20 cellular contexts compared by ENCODE assay signal in genomic region chr1:176090766-176091165, GRCh38.
DNase-seq lines count a peak whose midpoint lies in the region; ATAC-seq, FAIRE-seq and TF ChIP-seq lines count a peak whose summit lies in the region.
"Had no signal": no experiment of that assay in that cellular context is flagged by ENCODE, and none has a peak within 500 bp of the region (broad histone marks: within the 10 kb centered on the region; RNA-seq: fewer than 3 reads in every experiment).

No MANE protein-coding gene starts in this region.

- POLR2A ChIA-PET in A549 (lab: Yijun Ruan, JAX): no interaction called here

- no peak for DNase-seq in A549 (ENCODE audit: low read depth in 1 of 2, low spot score in 1 of 2)
- DNase-seq in CD4-positive, CD25-positive, alpha-beta regulatory T cell: no peak
- no peak for DNase-seq in nephron progenitor cell
- DNase-seq in GOT3 (lab: John Stamatoyannopoulos, UW): no peak
- no peak for DNase-seq in NCI-H2107 treated with DMSO at 0.1 percent for 48 hours (lab: John Stamatoyannopoulos, UW; ENCODE audit: unreplicated experiment)
- DNase-seq: AML-193; Calu3; CD4-positive, alpha-beta memory T cell; DMS79 treated with DMSO at 0.1 percent for 48 hours; GF-D8; GM23248; HCEC 1CT; KG1 had no signal

- H3K27ac ChIP-seq in A549: no peak overlapping the region
- no peak overlapping the region for H3K27ac ChIP-seq in CD4-positive, CD25-positive, alpha-beta regulatory T cell (ENCODE audit: insufficient read depth, low read length, poor library complexity, severe bottlenecking)
- H3K27ac ChIP-seq: C4-2B, GM23248, HL-60 had no signal

- 90% methylated on average over 1 of the region's 1 CpG for WGBS in A549 (ENCODE audit: missing lambda C conversion rate)

- CTCF ChIA-PET in A549 (lab: Yijun Ruan, JAX): no interaction called here

- peak overlapping the region in 1 of 4 donors; percentile 59 for H3K4me3 Mint-ChIP-seq in CD4-positive, CD25-positive, alpha-beta regulatory T cell
- no peak overlapping the region for H3K4me3 Mint-ChIP-seq in activated T-helper 17 cell treated with anti-CD3 and anti-CD28 coated beads, Interleukin-2, amount 50 U/mL, for 72 hours
- no peak overlapping the region for H3K4me3 Mint-ChIP-seq in nephron progenitor cell
- H3K4me3 Mint-ChIP-seq: IgD-negative memory B cell had no signal

- no peaks in the 10 kb centered on the region for H3K27me3 ChIP-seq in CD4-positive, CD25-positive, alpha-beta regulatory T cell (ENCODE audit: control insufficient read depth, insufficient read depth, low read length)

- no peak overlapping the region for H3K4me2 ChIP-seq in A549

- no peaks in the 10 kb centered on the region for H3K9me3 ChIP-seq in A549
- no peaks in the 10 kb centered on the region for H3K9me3 ChIP-seq in CD4-positive, CD25-positive, alpha-beta regulatory T cell (ENCODE audit: control insufficient read depth in 2 of 2, low read length in 2 of 2)

- H3K4me1 Mint-ChIP-seq in CD4-positive, CD25-positive, alpha-beta regulatory T cell: peaks cover 17 to 30% (median 20%) of the 10 kb centered on the region in 4 donors
- peaks cover 10% of the 10 kb centered on the region for H3K4me1 Mint-ChIP-seq in activated T-helper 17 cell treated with anti-CD3 and anti-CD28 coated beads, Interleukin-2, amount 50 U/mL, for 72 hours
- H3K4me1 Mint-ChIP-seq in nephron progenitor cell: peaks cover 5% of the 10 kb centered on the region

- TF ChIP-seq RAD21 in A549 (conservative IDR thresholded peaks at IDR 0.05 in 1 of 2, IDR thresholded peaks at IDR 0.05 in 1 of 2): no peak

- H3K36me3 Mint-ChIP-seq in CD4-positive, CD25-positive, alpha-beta regulatory T cell: peaks cover 31% of the 10 kb centered on the region
- peaks cover 51% of the 10 kb centered on the region for H3K36me3 Mint-ChIP-seq in activated T-helper 17 cell treated with anti-CD3 and anti-CD28 coated beads, Interleukin-2, amount 50 U/mL, for 72 hours (ENCODE audit: low read depth)
- H3K36me3 Mint-ChIP-seq in nephron progenitor cell (ENCODE audit: low read depth): peaks cover 55% of the 10 kb centered on the region

- H3K27ac Mint-ChIP-seq in CD4-positive, CD25-positive, alpha-beta regulatory T cell: peak overlapping the region in 2 of 3 donors; percentile 4 to 36
- H3K27ac Mint-ChIP-seq in activated T-helper 17 cell treated with anti-CD3 and anti-CD28 coated beads, Interleukin-2, amount 50 U/mL, for 72 hours: peak overlapping the region; percentile 34
- H3K27ac Mint-ChIP-seq in nephron progenitor cell: peak overlapping the region; percentile 4

- no peak for TF ChIP-seq CTCF in A549 (IDR thresholded peaks at IDR 0.05)
- no peak for TF ChIP-seq CTCF in nephron progenitor cell (IDR thresholded peaks at IDR 0.05)

- FAIRE-seq in A549 (lab: Jason Lieb, UNC): no peak
- FAIRE-seq: A204.1, H54 had no signal

- no peak for TF ChIP-seq EP300 in A549 (IDR thresholded peaks at IDR 0.05)

- H3K9me3 Mint-ChIP-seq in CD4-positive, CD25-positive, alpha-beta regulatory T cell: peaks cover 0 to 10% (median 1%) of the 10 kb centered on the region in 7 donors
- peaks cover 4% of the 10 kb centered on the region for H3K9me3 Mint-ChIP-seq in activated T-helper 17 cell treated with anti-CD3 and anti-CD28 coated beads, Interleukin-2, amount 50 U/mL, for 72 hours
- H3K9me3 Mint-ChIP-seq in nephron progenitor cell: peaks cover 18% of the 10 kb centered on the region

- H3K4me1 ChIP-seq in A549: no peaks in the 10 kb centered on the region
- no peaks in the 10 kb centered on the region for H3K4me1 ChIP-seq in CD4-positive, CD25-positive, alpha-beta regulatory T cell (ENCODE audit: control insufficient read depth, insufficient read depth, low read length, poor library complexity, severe bottlenecking)

- H3K27me3 Mint-ChIP-seq in CD4-positive, CD25-positive, alpha-beta regulatory T cell: no peaks in the 10 kb centered on the region
- no peaks in the 10 kb centered on the region for H3K27me3 Mint-ChIP-seq in activated T-helper 17 cell treated with anti-CD3 and anti-CD28 coated beads, Interleukin-2, amount 50 U/mL, for 72 hours
- H3K27me3 Mint-ChIP-seq in nephron progenitor cell (ENCODE audit: low read depth, poor library complexity): no peaks in the 10 kb centered on the region
- H3K27me3 Mint-ChIP-seq: CD4-positive, alpha-beta memory T cell; IgD-negative memory B cell had no signal

- ATAC-seq in A549 (no peak), HG02973 (IDR thresholded peaks at IDR 0.05; ENCODE audit: unreplicated experiment) (no peak)
- no peak for ATAC-seq in CD4-positive, CD25-positive, alpha-beta regulatory T cell (ENCODE audit: low read depth in 2 of 2)
- no peak for ATAC-seq in activated T-helper 17 cell treated with anti-CD3 and anti-CD28 coated beads, Interleukin-2, amount 50 U/mL, for 72 hours (replicated peaks)

- TF ChIP-seq POLR2A in A549 (IDR thresholded peaks at IDR 0.05; ENCODE audit: low read length): no peak

- no peak overlapping the region for H3K4me3 ChIP-seq in A549
- no peak overlapping the region for H3K4me3 ChIP-seq in CD4-positive, CD25-positive, alpha-beta regulatory T cell (ENCODE audit: low read depth, low read length)
- H3K4me3 ChIP-seq: GM23248 had no signal

- H3K36me3 ChIP-seq in CD4-positive, CD25-positive, alpha-beta regulatory T cell (ENCODE audit: control insufficient read depth, insufficient read depth, low read length): no peaks in the 10 kb centered on the region

TF ChIP-seq in A549, 52 proteins besides CTCF, POLR2A, EP300 and RAD21:
- TF ChIP-seq RCOR1 (IDR thresholded peaks at IDR 0.05; ENCODE audit: low read depth, low read length) (no peak), MAFK (IDR thresholded peaks at IDR 0.05; ENCODE audit: partially characterized antibody) (peak; percentile 89)
